Comparison of ENCODE assay signal across 9 cellular contexts in genomic region chr3:186953992-186954699, GRCh38. TPM values are rescaled to one million over a fixed set of nuclear protein-coding genes. Genes with fewer than 3 reads are reported as not detected.
A peak's percentile ranks its signal among the peaks of the same experiment; 100 is the strongest.
DNase-seq lines count a peak whose midpoint lies in the region; ATAC-seq and TF ChIP-seq lines count a peak whose summit lies in the region.
"Not testable (repeated sequence)": the region's sequence is repeated elsewhere in the genome, so short reads cannot be mapped to it uniquely, and the experiment has no call there.
"Had no signal": no experiment of that assay in that cellular context is flagged by ENCODE, and none has a peak within 500 bp of the region (broad histone marks: within the 10 kb centered on the region; RNA-seq: fewer than 3 reads in every experiment).

No MANE protein-coding gene starts in this region.

- peak overlapping the region; percentile 78 for H3K27ac Mint-ChIP-seq in activated CD4-positive, alpha-beta T cell treated with anti-CD3 and anti-CD28 coated beads, Interleukin-2, amount 10 ng/mL, durations not matched to agents 24 days and 14 days
- peak overlapping the region; percentile 15 for H3K27ac Mint-ChIP-seq in activated naive CD4-positive, alpha-beta T cell treated with anti-CD3 and anti-CD28 coated beads for 36 hours
- H3K27ac Mint-ChIP-seq in glutamatergic neuron (ENCODE audit: unreplicated experiment) (peak overlapping the region; percentile 12), progenitor cell of endocrine pancreas (peak overlapping the region; percentile 89)

- H3K9me3 Mint-ChIP-seq in activated CD4-positive, alpha-beta T cell treated with anti-CD3 and anti-CD28 coated beads, Interleukin-2, amount 10 ng/mL, durations not matched to agents 24 days and 14 days; glutamatergic neuron (ENCODE audit: unreplicated experiment); progenitor cell of endocrine pancreas (ENCODE audit: low read depth): not testable (repeated sequence)
- H3K9me3 Mint-ChIP-seq in activated naive CD4-positive, alpha-beta T cell treated with anti-CD3 and anti-CD28 coated beads for 36 hours = peaks cover 11% of the 10 kb centered on the region

- peaks cover 72% of the 10 kb centered on the region for H3K36me3 Mint-ChIP-seq in activated CD4-positive, alpha-beta T cell treated with anti-CD3 and anti-CD28 coated beads, Interleukin-2, amount 10 ng/mL, durations not matched to agents 24 days and 14 days (ENCODE audit: low read depth)
- peaks cover 45% of the 10 kb centered on the region for H3K36me3 Mint-ChIP-seq in activated naive CD4-positive, alpha-beta T cell treated with anti-CD3 and anti-CD28 coated beads for 36 hours (ENCODE audit: low read depth)
- H3K36me3 Mint-ChIP-seq in glutamatergic neuron (ENCODE audit: unreplicated experiment) = peaks cover 14% of the 10 kb centered on the region
- H3K36me3 Mint-ChIP-seq in progenitor cell of endocrine pancreas (ENCODE audit: insufficient read depth) = peaks cover 30% of the 10 kb centered on the region

- not testable (repeated sequence) for TF ChIP-seq CTCF in glutamatergic neuron (IDR thresholded peaks at IDR 0.05; ENCODE audit: partially characterized antibody, unreplicated experiment); progenitor cell of endocrine pancreas (IDR thresholded peaks at IDR 0.05; ENCODE audit: unreplicated experiment)

- CTCF ChIA-PET in activated naive CD4-positive, alpha-beta T cell treated with anti-CD3 and anti-CD28 coated beads for 36 hours (lab: Charles Lee) = not testable (repeated sequence)

- intact Hi-C loops in activated CD4-positive, alpha-beta T cell treated with anti-CD3 and anti-CD28 coated beads, Interleukin-2, amount 10 ng/mL, durations not matched to agents 24 days and 14 days (cut with micrococcal nuclease) = loop anchor here (1.0 to 5.0 kb wide), 5 partner anchors 21 to 108 kb away; no protein-coding TSS in a partner anchor
- intact Hi-C loops in activated naive CD4-positive, alpha-beta T cell treated with anti-CD3 and anti-CD28 coated beads for 36 hours (cut with micrococcal nuclease) = loop anchor here (1.0 to 2.0 kb wide), 5 partner anchors 35 to 72 kb away; no protein-coding TSS in a partner anchor

- peak overlapping the region; percentile 65 for H3K4me3 Mint-ChIP-seq in activated CD4-positive, alpha-beta T cell treated with anti-CD3 and anti-CD28 coated beads, Interleukin-2, amount 10 ng/mL, durations not matched to agents 24 days and 14 days
- not testable (repeated sequence) for H3K4me3 Mint-ChIP-seq in activated naive CD4-positive, alpha-beta T cell treated with anti-CD3 and anti-CD28 coated beads for 36 hours; glutamatergic neuron (ENCODE audit: unreplicated experiment); progenitor cell of endocrine pancreas (ENCODE audit: low read depth)

- H3K4me1 Mint-ChIP-seq in activated CD4-positive, alpha-beta T cell treated with anti-CD3 and anti-CD28 coated beads, Interleukin-2, amount 10 ng/mL, durations not matched to agents 24 days and 14 days = peaks cover 62% of the 10 kb centered on the region
- peaks cover 68% of the 10 kb centered on the region for H3K4me1 Mint-ChIP-seq in activated naive CD4-positive, alpha-beta T cell treated with anti-CD3 and anti-CD28 coated beads for 36 hours (ENCODE audit: low read depth)
- H3K4me1 Mint-ChIP-seq in glutamatergic neuron (ENCODE audit: low read depth, unreplicated experiment) (peaks cover 18% of the 10 kb centered on the region), progenitor cell of endocrine pancreas (ENCODE audit: low read depth) (peaks cover 11% of the 10 kb centered on the region)

- ATAC-seq in GM18858 (IDR thresholded peaks at IDR 0.05; ENCODE audit: unreplicated experiment) (peak; percentile 55), HG02798 (IDR thresholded peaks at IDR 0.05; ENCODE audit: poor library complexity, unreplicated experiment) (peak; percentile 50)

- DNase-seq in DMS 273 (lab: John Stamatoyannopoulos, UW; ENCODE audit: unreplicated experiment) = peak; percentile 85
- DNase-seq in NCI-H526 (lab: John Stamatoyannopoulos, UW) = peak; percentile 81 to 82
- not testable (repeated sequence) for DNase-seq in activated CD4-positive, alpha-beta T cell treated with anti-CD3 and anti-CD28 coated beads, Interleukin-2, amount 10 ng/mL, durations not matched to agents 24 days and 14 days; activated naive CD4-positive, alpha-beta T cell treated with anti-CD3 and anti-CD28 coated beads for 36 hours; glutamatergic neuron; progenitor cell of endocrine pancreas (ENCODE audit: low spot score, unreplicated experiment)

- H3K27me3 Mint-ChIP-seq in activated CD4-positive, alpha-beta T cell treated with anti-CD3 and anti-CD28 coated beads, Interleukin-2, amount 10 ng/mL, durations not matched to agents 24 days and 14 days; activated naive CD4-positive, alpha-beta T cell treated with anti-CD3 and anti-CD28 coated beads for 36 hours (ENCODE audit: low read depth); glutamatergic neuron (ENCODE audit: unreplicated experiment); progenitor cell of endocrine pancreas: not testable (repeated sequence)

RNA-seq across cellular contexts. Expression of gene ST6GAL1, which starts 23.8 kb away (rescaled TPM):
- 128 and 132 TPM in 2 replicates for total RNA-seq in activated CD4-positive, alpha-beta T cell treated with anti-CD3 and anti-CD28 coated beads, Interleukin-2, amount 10 ng/mL, durations not matched to agents 24 days and 14 days
- total RNA-seq in activated naive CD4-positive, alpha-beta T cell treated with anti-CD3 and anti-CD28 coated beads for 36 hours = 10 to 100 TPM; 76.2 to 78.0 TPM
- total RNA-seq in glutamatergic neuron (ENCODE audit: unreplicated experiment) (156 TPM), progenitor cell of endocrine pancreas (74.0 and 80.7 TPM in 2 replicates)
- total RNA-seq: GM23248 had no signal

Comparison
In these comparisons a context has a peak if more than half of its experiments do, and no peak if none do; other contexts are left out.
1. H3K27ac Mint-ChIP-seq: peak in every context shown above with its lines; median percentile 89 in progenitor cell of endocrine pancreas; 78 in activated CD4-positive, alpha-beta T cell treated with anti-CD3 and anti-CD28 coated beads, Interleukin-2, amount 10 ng/mL, durations not matched to agents 24 days and 14 days; 15 in activated naive CD4-positive, alpha-beta T cell treated with anti-CD3 and anti-CD28 coated beads for 36 hours; 12 in glutamatergic neuron.